Comparison of ENCODE assay signal across 8 cellular contexts in genomic region chr17:29617125-29617480, GRCh38.
DNase-seq lines count a peak whose midpoint lies in the region; ATAC-seq and TF ChIP-seq lines count a peak whose summit lies in the region.

No MANE protein-coding gene starts in this region.

- TF ChIP-seq CTCF in GM10248 (IDR thresholded peaks at IDR 0.05; ENCODE audit: control extremely low read depth, extremely low read depth, low read depth, missing control alignments) (peak; percentile 92), epithelial cell of esophagus (IDR thresholded peaks at IDR 0.05; ENCODE audit: insufficient read depth, low read depth, low read length, missing control alignments) (peak; percentile 77)

- DNase-seq in GM10248 (ENCODE audit: extremely low spot score) = peak; percentile 90
- peak; percentile 92 for DNase-seq in NCI-H69 (lab: John Stamatoyannopoulos, UW)
- DNase-seq in activated CD8-positive, alpha-beta memory T cell treated with anti-CD3 and anti-CD28 coated beads, Interleukin-2, amount 50 U/mL, for 4 hours = peak; percentile 88
- DNase-seq in epithelial cell of esophagus (ENCODE audit: low read depth) = peak; percentile 90
- DNase-seq in stimulated activated CD8-positive, alpha-beta memory T cell treated with anti-CD3 and anti-CD28 coated beads, Interleukin-4, amount 100 ng/mL, for 48 hours = peak; percentile 96

- H3K27me3 ChIP-seq in mucosa of rectum (ENCODE audit: control insufficient read depth in 2 of 2, insufficient read depth in 2 of 2, low read length in 2 of 2) = peaks cover 14 to 23% of the 10 kb centered on the region in 2 donors

- H3K4me1 ChIP-seq in mucosa of rectum (ENCODE audit: control insufficient read depth in 2 of 2, insufficient read depth in 2 of 2, low read length in 2 of 2) = peaks cover 38 to 43% of the 10 kb centered on the region in 2 donors

- H3K9me3 ChIP-seq in mucosa of rectum (ENCODE audit: control insufficient read depth in 2 of 2, low read length in 2 of 2) = no peaks in the 10 kb centered on the region

- no peaks in the 10 kb centered on the region for H3K36me3 ChIP-seq in mucosa of rectum (ENCODE audit: control insufficient read depth in 2 of 2, insufficient read depth in 2 of 2, low read length in 2 of 2)

- peak overlapping the region; percentile 44 to 52 for H3K9ac ChIP-seq in mucosa of rectum (ENCODE audit: low read depth in 1 of 2, low read length in 2 of 2)

- CTCF ChIA-PET in GM10248 (lab: Yijun Ruan, JAX) = interaction anchor here (0.5 to 7.0 kb wide), 83 partner anchors 9 to 668 kb away, joined by 3 to 172 read pairs (median 4); partner anchors contain the start of genes ABHD15, ANKRD13B, EFCAB5 and SSH2

- POLR2A ChIA-PET in GM10248 (lab: Yijun Ruan, JAX) = interaction anchor here (0.5 to 1.0 kb wide), 4 partner anchors 22 to 106 kb away, joined by 3 to 6 read pairs (median 4); partner anchors contain the start of gene GIT1

- ATAC-seq in HG03108 (IDR thresholded peaks at IDR 0.05; ENCODE audit: unreplicated experiment) (peak; percentile 35), HG02852 (IDR thresholded peaks at IDR 0.05; ENCODE audit: unreplicated experiment) (no peak)

- H3K4me3 ChIP-seq in epithelial cell of esophagus (ENCODE audit: low read length) (peak overlapping the region; percentile 36), mucosa of rectum (ENCODE audit: low read length in 2 of 2) (peak overlapping the region; percentile 59 to 67)

- no peak overlapping the region for H3K27ac ChIP-seq in mucosa of rectum (ENCODE audit: low read depth in 2 of 2, low read length in 2 of 2)
